26 cellular contexts compared by ENCODE assay signal in genomic region chr2:96767135-96767871, GRCh38. TPM values are rescaled to one million over a fixed set of nuclear protein-coding genes. Genes with fewer than 3 reads are reported as not detected.
DNase-seq lines count a peak whose midpoint lies in the region; ATAC-seq and TF ChIP-seq lines count a peak whose summit lies in the region.
"Had no signal": no experiment of that assay in that cellular context is flagged by ENCODE, and none has a peak within 500 bp of the region (broad histone marks: within the 10 kb centered on the region; RNA-seq: fewer than 3 reads in every experiment).

No MANE protein-coding gene starts in this region.

- peaks cover 4% of the 10 kb centered on the region for H3K4me1 ChIP-seq in HEK293 (ENCODE audit: control insufficient read depth, insufficient read depth, low read length)
- H3K4me1 ChIP-seq in mucosa of rectum (ENCODE audit: control insufficient read depth in 2 of 2, insufficient read depth in 2 of 2, low read length in 2 of 2), result peaks cover 66 to 78% of the 10 kb centered on the region in 2 donors
- H3K4me1 ChIP-seq in thyroid gland, result peaks cover 61 to 84% of the 10 kb centered on the region in 2 donors

- intact Hi-C loops in activated B cell treated with CpG ODN at 0.5 μM for 24 hours (cut with micrococcal nuclease) (loop anchor here (10.0 kb wide), 1 partner anchor 503 kb away; the partner anchor contains the start of genes CIAO1 and TMEM127), thyroid gland (cut with DNase I) (no loop called here)

- H3K27ac Mint-ChIP-seq in activated B cell treated with CpG ODN at 0.5 μM for 24 hours, result peak overlapping the region; percentile 74
- H3K27ac Mint-ChIP-seq: activated CD4-positive, alpha-beta T cell treated with anti-CD3 and anti-CD28 coated beads, Interleukin-2, amount 10 ng/mL, durations not matched to agents 24 days and 14 days; T-helper 1 cell treated with Interleukin-12 subunit alpha and Interleukin-12 subunit beta and Interleukin-4 antibody, amounts not matched to agents 30 μg/mL and 1 μg/mL, for 36 hours had no signal

- TF ChIP-seq POLR2A in thyroid gland (IDR thresholded peaks at IDR 0.05), result no peak

- peak overlapping the region; percentile 58 to 63 for H3K9ac ChIP-seq in mucosa of rectum (ENCODE audit: low read depth in 1 of 2, low read length in 2 of 2)

- H3K36me3 ChIP-seq in HEK293 (ENCODE audit: control insufficient read depth in 2 of 2, insufficient read depth in 1 of 2, low read length in 2 of 2), result peaks cover 0 to 24% of the 10 kb centered on the region in 2 experiments; a peak in 2 of 3 replicates
- peaks cover 0 to 3% of the 10 kb centered on the region in 2 donors for H3K36me3 ChIP-seq in mucosa of rectum (ENCODE audit: control insufficient read depth in 2 of 2, insufficient read depth in 2 of 2, low read length in 2 of 2)
- H3K36me3 ChIP-seq in thyroid gland, result no peaks in the 10 kb centered on the region
- H3K36me3 ChIP-seq: brain microvascular endothelial cell, MG63, pancreas, right atrium auricular region, upper lobe of right lung had no signal

- H3K27me3 Mint-ChIP-seq in activated B cell treated with CpG ODN at 0.5 μM for 24 hours, result no peaks in the 10 kb centered on the region
- H3K27me3 Mint-ChIP-seq: activated CD4-positive, alpha-beta T cell treated with anti-CD3 and anti-CD28 coated beads, Interleukin-2, amount 10 ng/mL, durations not matched to agents 24 days and 14 days had no signal

- DNase-seq in activated B cell treated with CpG ODN at 0.5 μM for 24 hours (no peak), thyroid gland (no peak)
- DNase-seq in stimulated activated CD4-positive, alpha-beta T cell treated with anti-CD3 and anti-CD28 coated beads, Interleukin-15, amount 100 ng/mL, for 24 hours, result no peak
- DNase-seq: activated CD4-positive, alpha-beta T cell treated with anti-CD3 and anti-CD28 coated beads, Interleukin-2, amount 10 ng/mL, durations not matched to agents 24 days and 14 days; activated T-cell treated with anti-CD3 and anti-CD28 coated beads, Interleukin-2, amount 50 U/mL, for 4 hours; brain microvascular endothelial cell; CD8-positive, alpha-beta T cell; DMS153; effector memory CD4-positive, alpha-beta T cell; erythroblast; HCEC 1CT; MG63; NCI-H1436 treated with DMSO at 0.1 percent for 48 hours; NCI-H510A treated with DMSO at 0.1 percent for 48 hours; NK-92 treated with Interleukin-12 subunit alpha and Interleukin-12 subunit beta, amount 100 ng/mL, for 24 hours; pancreas; upper lobe of right lung had no signal

- H3K4me3 ChIP-seq in HEK293 (ENCODE audit: low read depth, low read length) (no peak overlapping the region), mucosa of rectum (ENCODE audit: low read length in 2 of 2) (peak overlapping the region; percentile 37 to 45), thyroid gland (replicated peaks in 1 of 3) (no peak overlapping the region)
- H3K4me3 ChIP-seq: MG63, pancreas, right atrium auricular region, SJSA1, upper lobe of right lung had no signal

- peak overlapping the region; percentile 56 for H3K4me3 Mint-ChIP-seq in activated B cell treated with CpG ODN at 0.5 μM for 24 hours
- H3K4me3 Mint-ChIP-seq: activated CD4-positive, alpha-beta T cell treated with anti-CD3 and anti-CD28 coated beads, Interleukin-2, amount 10 ng/mL, durations not matched to agents 24 days and 14 days; activated T-cell treated with anti-CD3 and anti-CD28 coated beads, Interleukin-2, amount 50 U/mL, for 4 hours; CD8-positive, alpha-beta T cell; T-helper 1 cell treated with Interleukin-12 subunit alpha and Interleukin-12 subunit beta and Interleukin-4 antibody, amounts not matched to agents 30 μg/mL and 1 μg/mL, for 36 hours had no signal

- H3K36me3 Mint-ChIP-seq in activated B cell treated with CpG ODN at 0.5 μM for 24 hours (ENCODE audit: low read depth), result peaks cover 9% of the 10 kb centered on the region

- WGBS in thyroid gland, 2 donors, result 91 to 96% methylated on average over 8 to 9 of the region's 9 CpGs

- no peaks in the 10 kb centered on the region for H3K9me3 Mint-ChIP-seq in activated B cell treated with CpG ODN at 0.5 μM for 24 hours
- H3K9me3 Mint-ChIP-seq: activated CD4-positive, alpha-beta T cell treated with anti-CD3 and anti-CD28 coated beads, Interleukin-2, amount 10 ng/mL, durations not matched to agents 24 days and 14 days; activated T-cell treated with anti-CD3 and anti-CD28 coated beads, Interleukin-2, amount 50 U/mL, for 4 hours; CD8-positive, alpha-beta T cell; nephron; T-helper 1 cell treated with Interleukin-12 subunit alpha and Interleukin-12 subunit beta and Interleukin-4 antibody, amounts not matched to agents 30 μg/mL and 1 μg/mL, for 36 hours had no signal

- CTCF ChIA-PET in HEK293 (lab: Yijun Ruan, JAX), result interaction anchor here (0.6 to 0.9 kb wide), 2 partner anchors 14 to 53 kb away, joined by 3 to 4 read pairs; no protein-coding TSS in a partner anchor
- CTCF ChIA-PET in activated B cell treated with CpG ODN at 0.5 μM for 24 hours (lab: Charles Lee), result interaction anchor here (1.4 to 1.7 kb wide), 2 partner anchors 34 to 35 kb away, joined by 4 to 5 read pairs; no protein-coding TSS in a partner anchor

- POLR2A ChIA-PET in HEK293 (lab: Yijun Ruan, JAX) (interaction anchor here (0.5 kb wide), 1 partner anchor 24 kb away, joined by 4 read pairs; no protein-coding TSS in a partner anchor), activated B cell treated with CpG ODN at 0.5 μM for 24 hours (lab: Charles Lee) (interaction anchor here (0.6 to 2.0 kb wide), 4 partner anchors 9 to 90 kb away, joined by 3 to 8 read pairs (median 4); partner anchors contain the start of gene ANKRD39)

- ATAC-seq in activated B cell treated with CpG ODN at 0.5 μM for 24 hours (ENCODE audit: low read depth) (no peak), HG03460 (IDR thresholded peaks at IDR 0.05; ENCODE audit: unreplicated experiment) (no peak), HG02763 (IDR thresholded peaks at IDR 0.05; ENCODE audit: unreplicated experiment) (no peak), HG02970 (IDR thresholded peaks at IDR 0.05; ENCODE audit: low FRiP score, unreplicated experiment) (no peak)
- ATAC-seq: activated T-cell treated with anti-CD3 and anti-CD28 coated beads, Interleukin-2, amount 50 U/mL, for 4 hours; CD8-positive, alpha-beta T cell; pancreas; upper lobe of right lung had no signal

- TF ChIP-seq CTCF in HEK293 (tag by site-specific recombination; IDR thresholded peaks at IDR 0.05) (no peak), activated B cell treated with CpG ODN at 0.5 μM for 24 hours (IDR thresholded peaks at IDR 0.05) (no peak), thyroid gland (IDR thresholded peaks at IDR 0.05) (no peak)

- no peaks in the 10 kb centered on the region for H3K9me3 ChIP-seq in HEK293 (ENCODE audit: control insufficient read depth, insufficient read depth, low read depth, low read length)
- no peaks in the 10 kb centered on the region for H3K9me3 ChIP-seq in mucosa of rectum (ENCODE audit: control insufficient read depth in 2 of 2, low read length in 2 of 2)
- no peaks in the 10 kb centered on the region for H3K9me3 ChIP-seq in thyroid gland
- H3K9me3 ChIP-seq: MG63, pancreas, right atrium auricular region, SJSA1, upper lobe of right lung had no signal

- H3K27ac ChIP-seq in HEK293 (ENCODE audit: extremely low read depth, low read depth, low read length), result no peak overlapping the region
- H3K27ac ChIP-seq in mucosa of rectum (ENCODE audit: low read depth in 2 of 2, low read length in 2 of 2), result peak overlapping the region; percentile 87 to 88
- H3K27ac ChIP-seq in thyroid gland, result peak overlapping the region in 2 of 3 donors; percentile 34 to 40
- H3K27ac ChIP-seq: brain microvascular endothelial cell, pancreas, right atrium auricular region, SJSA1, upper lobe of right lung had no signal

- H3K27me3 ChIP-seq in mucosa of rectum (ENCODE audit: control insufficient read depth in 2 of 2, insufficient read depth in 2 of 2, low read length in 2 of 2) (no peaks in the 10 kb centered on the region), thyroid gland (no peaks in the 10 kb centered on the region)
- H3K27me3 ChIP-seq: brain microvascular endothelial cell, MG63, pancreas, right atrium auricular region, SJSA1, upper lobe of right lung had no signal

- H3K4me1 Mint-ChIP-seq in activated B cell treated with CpG ODN at 0.5 μM for 24 hours, result peaks cover 75% of the 10 kb centered on the region

TF ChIP-seq in HEK293, 187 proteins besides CTCF, POLR2A, EP300 and RAD21:
- peak; percentile 28; the same call in 1 of the 2 replicates for TF ChIP-seq SCRT2 (tag by site-specific recombination; IDR thresholded peaks at IDR 0.05)
- no peak for TF ChIP-seq ZNF16 (tag by site-specific recombination; IDR thresholded peaks at IDR 0.05; ENCODE audit: low read depth)
- TF ChIP-seq SALL2 (tag by site-specific recombination; IDR thresholded peaks at IDR 0.05; ENCODE audit: borderline replicate concordance), result no peak
- no peak for TF ChIP-seq ZNF704 (tag by site-specific recombination; IDR thresholded peaks at IDR 0.05)
- TF ChIP-seq ZNF561 (tag by site-specific recombination; IDR thresholded peaks at IDR 0.05; ENCODE audit: borderline replicate concordance), result no peak
TF ChIP-seq in HEK293: peak in this region for 1.

RNA-seq across cellular contexts. Expression of gene CNNM4, which starts 6.6 kb away (rescaled TPM):
- total RNA-seq in activated B cell treated with CpG ODN at 0.5 μM for 24 hours (7.4 and 10.0 TPM in 2 replicates), thyroid gland (1 to 10 TPM; 6.6 to 9.5 (median 7.7) TPM)

RNA-seq across cellular contexts. Expression of gene LMAN2L, which starts 27.4 kb away (rescaled TPM):
- total RNA-seq in activated B cell treated with CpG ODN at 0.5 μM for 24 hours (7.1 and 8.9 TPM in 2 replicates), thyroid gland (10 to 100 TPM; 22.8 to 32.9 (median 29.2) TPM)

RNA-seq across cellular contexts. Expression of gene CNNM3, which starts 48.8 kb away (rescaled TPM):
- total RNA-seq in activated B cell treated with CpG ODN at 0.5 μM for 24 hours, result 19.0 and 20.3 TPM in 2 replicates
- total RNA-seq in thyroid gland, result 10 to 100 TPM; 18.2 to 22.8 (median 20.4) TPM

Comparison
In these comparisons a context has a peak if more than half of its experiments do, and no peak if none do; other contexts are left out.
1. H3K4me3 ChIP-seq: peak in mucosa of rectum (2 of 2); none in HEK293 (single experiment) and thyroid gland (0 of 3).